ENCODE assay signal across 8 cellular contexts in genomic region chr6:31814677-31815024, GRCh38. TPM values are rescaled to one million over a fixed set of nuclear protein-coding genes. Genes with fewer than 3 reads are reported as not detected.
A peak's percentile ranks its signal among the peaks of the same experiment; 100 is the strongest.
DNase-seq lines count a peak whose midpoint lies in the region; ATAC-seq and TF ChIP-seq lines count a peak whose summit lies in the region.

No MANE protein-coding gene starts in this region.

- no peak overlapping the region for H3K27ac ChIP-seq in DND-41 (ENCODE audit: low read length)

- H3K27me3 Mint-ChIP-seq in activated naive CD4-positive, alpha-beta T cell treated with anti-CD3 and anti-CD28 coated beads for 36 hours (ENCODE audit: low read depth) = no peaks in the 10 kb centered on the region

- H3K4me1 Mint-ChIP-seq in activated naive CD4-positive, alpha-beta T cell treated with anti-CD3 and anti-CD28 coated beads for 36 hours (ENCODE audit: low read depth) = peaks cover 51% of the 10 kb centered on the region

- no peak for TF ChIP-seq CTCF in DND-41 (IDR thresholded peaks at IDR 0.05; ENCODE audit: borderline replicate concordance, extremely low read depth, low read length, poor library complexity, severe bottlenecking)

- CTCF ChIA-PET in activated naive CD4-positive, alpha-beta T cell treated with anti-CD3 and anti-CD28 coated beads for 36 hours (lab: Charles Lee) = interaction anchor here (1.2 to 1.6 kb wide), 2 partner anchors 23 to 77 kb away, joined by 3 to 4 read pairs; no protein-coding TSS in a partner anchor

- no peaks in the 10 kb centered on the region for H3K36me3 ChIP-seq in DND-41 (ENCODE audit: insufficient read depth, low read length)

- no peaks in the 10 kb centered on the region for H3K4me1 ChIP-seq in DND-41 (ENCODE audit: insufficient read depth, low read length)

- peak; percentile 52 for DNase-seq in DND-41
- DNase-seq in HuH-7.5 (ENCODE audit: low spot score) = peak; percentile 57
- DNase-seq in RPMI8226 = peak; percentile 67
- DNase-seq in activated naive CD4-positive, alpha-beta T cell treated with anti-CD3 and anti-CD28 coated beads for 36 hours = peak; percentile 85
- peak; percentile 97 for DNase-seq in fibroblast of the conjunctiva (ENCODE audit: low read depth)
- DNase-seq in myocyte (ENCODE audit: low read depth) = peak; percentile 98
- peak; percentile 98 for DNase-seq in stromal cell of bone marrow (ENCODE audit: low read depth)

- no peaks in the 10 kb centered on the region for H3K9me3 ChIP-seq in DND-41 (ENCODE audit: insufficient read depth, low read length, severe bottlenecking)

- no peak overlapping the region; the same call in 1 of the 2 replicates for H2AFZ ChIP-seq in DND-41 (ENCODE audit: low read depth, low read length)

- no peak overlapping the region for H3K4me2 ChIP-seq in DND-41 (ENCODE audit: insufficient read depth, low read length)

- no peaks in the 10 kb centered on the region for H3K9me3 Mint-ChIP-seq in activated naive CD4-positive, alpha-beta T cell treated with anti-CD3 and anti-CD28 coated beads for 36 hours

- intact Hi-C loops in activated naive CD4-positive, alpha-beta T cell treated with anti-CD3 and anti-CD28 coated beads for 36 hours (cut with micrococcal nuclease) = loop anchor here (2.0 kb wide), 1 partner anchor 76 kb away; no protein-coding TSS in a partner anchor

- H3K27ac Mint-ChIP-seq in activated naive CD4-positive, alpha-beta T cell treated with anti-CD3 and anti-CD28 coated beads for 36 hours = peak overlapping the region; percentile 84

- H3K27me3 ChIP-seq in DND-41 (ENCODE audit: insufficient read depth, low read length, poor library complexity) = no peaks in the 10 kb centered on the region

- no peak overlapping the region for H3K4me3 ChIP-seq in DND-41 (ENCODE audit: low read depth in 1 of 2, low read length in 2 of 2)

- peak overlapping the region; percentile 84 for H3K4me3 Mint-ChIP-seq in activated naive CD4-positive, alpha-beta T cell treated with anti-CD3 and anti-CD28 coated beads for 36 hours

- ATAC-seq in DND-41 (ENCODE audit: insufficient read depth, low read depth) (peak; percentile 43; the same call in 1 of the 3 replicates), GM21529 (IDR thresholded peaks at IDR 0.05; ENCODE audit: unreplicated experiment) (no peak)

- H4K20me1 ChIP-seq in DND-41 (ENCODE audit: insufficient read depth, low read length) = no peaks in the 10 kb centered on the region

- no peak overlapping the region for H3K9ac ChIP-seq in DND-41 (ENCODE audit: low read depth, low read length)

- no peaks in the 10 kb centered on the region for H3K36me3 Mint-ChIP-seq in activated naive CD4-positive, alpha-beta T cell treated with anti-CD3 and anti-CD28 coated beads for 36 hours (ENCODE audit: low read depth)

- no peaks in the 10 kb centered on the region for H3K79me2 ChIP-seq in DND-41 (ENCODE audit: insufficient read depth, low read length)

RNA-seq across cellular contexts. Expression of gene HSPA1L, which starts 0.4 kb away (rescaled TPM):
- under 1 TPM; 0.86 to 0.95 TPM for total RNA-seq in activated naive CD4-positive, alpha-beta T cell treated with anti-CD3 and anti-CD28 coated beads for 36 hours
- 2.6 and 3.6 TPM in 2 replicates for total RNA-seq in myocyte
- 2.6 TPM for polyA plus RNA-seq in myocyte (2012)

RNA-seq across cellular contexts. Expression of gene HSPA1A, which starts 0.7 kb away (rescaled TPM):
- total RNA-seq in activated naive CD4-positive, alpha-beta T cell treated with anti-CD3 and anti-CD28 coated beads for 36 hours = 10 to 100 TPM; 19.8 to 23.1 TPM
- total RNA-seq in myocyte = 109 and 131 TPM in 2 replicates
- polyA plus RNA-seq in myocyte (2012) = 101 TPM

RNA-seq across cellular contexts. Expression of gene LSM2, which starts 7.9 kb away (rescaled TPM):
- total RNA-seq in activated naive CD4-positive, alpha-beta T cell treated with anti-CD3 and anti-CD28 coated beads for 36 hours = 100 to 1,000 TPM; 172 to 174 TPM
- total RNA-seq in myocyte = 28.7 and 38.8 TPM in 2 replicates
- 45.0 TPM for polyA plus RNA-seq in myocyte (2012)

RNA-seq across cellular contexts. Expression of gene HSPA1B, which starts 12.9 kb away (rescaled TPM):
- total RNA-seq in activated naive CD4-positive, alpha-beta T cell treated with anti-CD3 and anti-CD28 coated beads for 36 hours = 10 to 100 TPM; 47.8 to 50.1 TPM
- total RNA-seq in myocyte = 86.3 and 98.7 TPM in 2 replicates
- 67.0 TPM for polyA plus RNA-seq in myocyte (2012)

RNA-seq across cellular contexts. Expression of gene VARS1, which starts 19.1 kb away (rescaled TPM):
- total RNA-seq in activated naive CD4-positive, alpha-beta T cell treated with anti-CD3 and anti-CD28 coated beads for 36 hours = 100 to 1,000 TPM; 157 to 161 TPM
- total RNA-seq in myocyte = 56.4 and 62.2 TPM in 2 replicates
- polyA plus RNA-seq in myocyte (2012) = 66.4 TPM
